ENCODE assay signal across 17 cellular contexts in genomic region chr14:61558271-61558670, GRCh38.
A peak's percentile ranks its signal among the peaks of the same experiment; 100 is the strongest.
DNase-seq lines count a peak whose midpoint lies in the region; ATAC-seq and FAIRE-seq lines count a peak whose summit lies in the region.
"Had no signal": no experiment of that assay in that cellular context is flagged by ENCODE, and none has a peak within 500 bp of the region (broad histone marks: within the 10 kb centered on the region; RNA-seq: fewer than 3 reads in every experiment).

No MANE protein-coding gene starts in this region.

- no peak for ATAC-seq in GM19023 (IDR thresholded peaks at IDR 0.05; ENCODE audit: unreplicated experiment)
- ATAC-seq: activated CD4-positive, alpha-beta T cell treated with anti-CD3 and anti-CD28 coated beads for 36 hours had no signal

- no peak for FAIRE-seq in RCC 7860 (lab: Jason Lieb, UNC)
- FAIRE-seq: GM18507 had no signal

- peak; percentile 45 for DNase-seq in DMS 273 treated with DMSO at 0.1 percent for 48 hours (lab: John Stamatoyannopoulos, UW)
- DNase-seq in NCI-H1417 (lab: John Stamatoyannopoulos, UW): peak; percentile 74 to 88 (median 74)
- DNase-seq in RCC 7860 (ENCODE audit: low spot score): peak; percentile 4
- peak; percentile 29 for DNase-seq in islet precursor cell
- DNase-seq in NCI-H82 (lab: John Stamatoyannopoulos, UW): no peak
- DNase-seq in SKM-1 treated with dmso at 0.1 percent for 144 hours (lab: John Stamatoyannopoulos, UW; ENCODE audit: unreplicated experiment): no peak
- DNase-seq: activated CD4-positive, alpha-beta T cell treated with anti-CD3 and anti-CD28 coated beads for 36 hours; activated T-cell treated with anti-CD3 and anti-CD28 coated beads, Interleukin-2, amount 50 U/mL, for 24 hours; CD4-positive, alpha-beta memory T cell; dorsolateral prefrontal cortex; GF-D8; NCI-H510A; stimulated activated naive CD4-positive, alpha-beta T cell; T-helper 2 cell; uterus had no signal

Comparison
In these comparisons a context has a peak if more than half of its experiments do, and no peak if none do; other contexts are left out.
1. DNase-seq: peak in DMS 273 treated with DMSO at 0.1 percent for 48 hours (single experiment), NCI-H1417 (3 of 3), RCC 7860 (single experiment) and islet precursor cell (single experiment); none in NCI-H82 (single experiment) and SKM-1 treated with dmso at 0.1 percent for 144 hours (single experiment).